Comparison of ENCODE assay signal across 2 cellular contexts in the genomic region with DNA sequence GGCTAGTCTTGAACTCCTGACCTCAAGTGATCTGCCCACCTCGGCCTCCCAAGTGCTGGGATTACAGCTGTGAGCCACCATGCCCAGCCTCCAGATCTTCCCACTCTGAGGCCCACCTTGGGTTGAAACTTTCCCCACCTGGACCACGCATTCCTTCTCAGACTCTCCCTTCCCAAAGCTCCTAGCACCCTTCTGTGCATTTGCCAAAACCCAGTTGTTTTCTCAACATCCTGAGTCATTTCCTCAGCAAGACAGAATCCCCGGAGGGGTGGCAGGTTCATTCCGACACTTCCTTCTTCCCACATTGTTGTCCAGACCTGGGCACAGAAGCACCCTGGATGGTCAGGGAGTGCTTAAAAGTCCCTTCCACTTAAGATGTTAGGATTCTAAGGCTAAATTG.
TF ChIP-seq lines count a peak whose summit lies in the region.

No MANE protein-coding gene starts in this region.

TF ChIP-seq in HEK293, 187 proteins besides CTCF, POLR2A, EP300 and RAD21 (continued from another document):
- TF ChIP-seq, protein P1, sequence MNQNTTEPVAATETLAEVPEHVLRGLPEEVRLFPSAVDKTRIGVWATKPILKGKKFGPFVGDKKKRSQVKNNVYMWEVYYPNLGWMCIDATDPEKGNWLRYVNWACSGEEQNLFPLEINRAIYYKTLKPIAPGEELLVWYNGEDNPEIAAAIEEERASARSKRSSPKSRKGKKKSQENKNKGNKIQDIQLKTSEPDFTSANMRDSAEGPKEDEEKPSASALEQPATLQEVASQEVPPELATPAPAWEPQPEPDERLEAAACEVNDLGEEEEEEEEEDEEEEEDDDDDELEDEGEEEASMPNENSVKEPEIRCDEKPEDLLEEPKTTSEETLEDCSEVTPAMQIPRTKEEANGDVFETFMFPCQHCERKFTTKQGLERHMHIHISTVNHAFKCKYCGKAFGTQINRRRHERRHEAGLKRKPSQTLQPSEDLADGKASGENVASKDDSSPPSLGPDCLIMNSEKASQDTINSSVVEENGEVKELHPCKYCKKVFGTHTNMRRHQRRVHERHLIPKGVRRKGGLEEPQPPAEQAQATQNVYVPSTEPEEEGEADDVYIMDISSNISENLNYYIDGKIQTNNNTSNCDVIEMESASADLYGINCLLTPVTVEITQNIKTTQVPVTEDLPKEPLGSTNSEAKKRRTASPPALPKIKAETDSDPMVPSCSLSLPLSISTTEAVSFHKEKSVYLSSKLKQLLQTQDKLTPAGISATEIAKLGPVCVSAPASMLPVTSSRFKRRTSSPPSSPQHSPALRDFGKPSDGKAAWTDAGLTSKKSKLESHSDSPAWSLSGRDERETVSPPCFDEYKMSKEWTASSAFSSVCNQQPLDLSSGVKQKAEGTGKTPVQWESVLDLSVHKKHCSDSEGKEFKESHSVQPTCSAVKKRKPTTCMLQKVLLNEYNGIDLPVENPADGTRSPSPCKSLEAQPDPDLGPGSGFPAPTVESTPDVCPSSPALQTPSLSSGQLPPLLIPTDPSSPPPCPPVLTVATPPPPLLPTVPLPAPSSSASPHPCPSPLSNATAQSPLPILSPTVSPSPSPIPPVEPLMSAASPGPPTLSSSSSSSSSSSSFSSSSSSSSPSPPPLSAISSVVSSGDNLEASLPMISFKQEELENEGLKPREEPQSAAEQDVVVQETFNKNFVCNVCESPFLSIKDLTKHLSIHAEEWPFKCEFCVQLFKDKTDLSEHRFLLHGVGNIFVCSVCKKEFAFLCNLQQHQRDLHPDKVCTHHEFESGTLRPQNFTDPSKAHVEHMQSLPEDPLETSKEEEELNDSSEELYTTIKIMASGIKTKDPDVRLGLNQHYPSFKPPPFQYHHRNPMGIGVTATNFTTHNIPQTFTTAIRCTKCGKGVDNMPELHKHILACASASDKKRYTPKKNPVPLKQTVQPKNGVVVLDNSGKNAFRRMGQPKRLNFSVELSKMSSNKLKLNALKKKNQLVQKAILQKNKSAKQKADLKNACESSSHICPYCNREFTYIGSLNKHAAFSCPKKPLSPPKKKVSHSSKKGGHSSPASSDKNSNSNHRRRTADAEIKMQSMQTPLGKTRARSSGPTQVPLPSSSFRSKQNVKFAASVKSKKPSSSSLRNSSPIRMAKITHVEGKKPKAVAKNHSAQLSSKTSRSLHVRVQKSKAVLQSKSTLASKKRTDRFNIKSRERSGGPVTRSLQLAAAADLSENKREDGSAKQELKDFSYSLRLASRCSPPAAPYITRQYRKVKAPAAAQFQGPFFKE (tag by site-specific recombination; IDR thresholded peaks at IDR 0.05; ENCODE audit: borderline replicate concordance) = no peak

TF ChIP-seq in WTC11, 78 proteins besides CTCF, POLR2A, EP300 and RAD21:
- TF ChIP-seq, protein P2, sequence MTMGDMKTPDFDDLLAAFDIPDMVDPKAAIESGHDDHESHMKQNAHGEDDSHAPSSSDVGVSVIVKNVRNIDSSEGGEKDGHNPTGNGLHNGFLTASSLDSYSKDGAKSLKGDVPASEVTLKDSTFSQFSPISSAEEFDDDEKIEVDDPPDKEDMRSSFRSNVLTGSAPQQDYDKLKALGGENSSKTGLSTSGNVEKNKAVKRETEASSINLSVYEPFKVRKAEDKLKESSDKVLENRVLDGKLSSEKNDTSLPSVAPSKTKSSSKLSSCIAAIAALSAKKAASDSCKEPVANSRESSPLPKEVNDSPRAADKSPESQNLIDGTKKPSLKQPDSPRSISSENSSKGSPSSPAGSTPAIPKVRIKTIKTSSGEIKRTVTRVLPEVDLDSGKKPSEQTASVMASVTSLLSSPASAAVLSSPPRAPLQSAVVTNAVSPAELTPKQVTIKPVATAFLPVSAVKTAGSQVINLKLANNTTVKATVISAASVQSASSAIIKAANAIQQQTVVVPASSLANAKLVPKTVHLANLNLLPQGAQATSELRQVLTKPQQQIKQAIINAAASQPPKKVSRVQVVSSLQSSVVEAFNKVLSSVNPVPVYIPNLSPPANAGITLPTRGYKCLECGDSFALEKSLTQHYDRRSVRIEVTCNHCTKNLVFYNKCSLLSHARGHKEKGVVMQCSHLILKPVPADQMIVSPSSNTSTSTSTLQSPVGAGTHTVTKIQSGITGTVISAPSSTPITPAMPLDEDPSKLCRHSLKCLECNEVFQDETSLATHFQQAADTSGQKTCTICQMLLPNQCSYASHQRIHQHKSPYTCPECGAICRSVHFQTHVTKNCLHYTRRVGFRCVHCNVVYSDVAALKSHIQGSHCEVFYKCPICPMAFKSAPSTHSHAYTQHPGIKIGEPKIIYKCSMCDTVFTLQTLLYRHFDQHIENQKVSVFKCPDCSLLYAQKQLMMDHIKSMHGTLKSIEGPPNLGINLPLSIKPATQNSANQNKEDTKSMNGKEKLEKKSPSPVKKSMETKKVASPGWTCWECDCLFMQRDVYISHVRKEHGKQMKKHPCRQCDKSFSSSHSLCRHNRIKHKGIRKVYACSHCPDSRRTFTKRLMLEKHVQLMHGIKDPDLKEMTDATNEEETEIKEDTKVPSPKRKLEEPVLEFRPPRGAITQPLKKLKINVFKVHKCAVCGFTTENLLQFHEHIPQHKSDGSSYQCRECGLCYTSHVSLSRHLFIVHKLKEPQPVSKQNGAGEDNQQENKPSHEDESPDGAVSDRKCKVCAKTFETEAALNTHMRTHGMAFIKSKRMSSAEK (CRISPR knock-in tag; IDR thresholded peaks at IDR 0.05; ENCODE audit: borderline replicate concordance) = no peak
- no peak for TF ChIP-seq ATF1 (CRISPR knock-in tag; IDR thresholded peaks at IDR 0.05)
- TF ChIP-seq, protein P3, sequence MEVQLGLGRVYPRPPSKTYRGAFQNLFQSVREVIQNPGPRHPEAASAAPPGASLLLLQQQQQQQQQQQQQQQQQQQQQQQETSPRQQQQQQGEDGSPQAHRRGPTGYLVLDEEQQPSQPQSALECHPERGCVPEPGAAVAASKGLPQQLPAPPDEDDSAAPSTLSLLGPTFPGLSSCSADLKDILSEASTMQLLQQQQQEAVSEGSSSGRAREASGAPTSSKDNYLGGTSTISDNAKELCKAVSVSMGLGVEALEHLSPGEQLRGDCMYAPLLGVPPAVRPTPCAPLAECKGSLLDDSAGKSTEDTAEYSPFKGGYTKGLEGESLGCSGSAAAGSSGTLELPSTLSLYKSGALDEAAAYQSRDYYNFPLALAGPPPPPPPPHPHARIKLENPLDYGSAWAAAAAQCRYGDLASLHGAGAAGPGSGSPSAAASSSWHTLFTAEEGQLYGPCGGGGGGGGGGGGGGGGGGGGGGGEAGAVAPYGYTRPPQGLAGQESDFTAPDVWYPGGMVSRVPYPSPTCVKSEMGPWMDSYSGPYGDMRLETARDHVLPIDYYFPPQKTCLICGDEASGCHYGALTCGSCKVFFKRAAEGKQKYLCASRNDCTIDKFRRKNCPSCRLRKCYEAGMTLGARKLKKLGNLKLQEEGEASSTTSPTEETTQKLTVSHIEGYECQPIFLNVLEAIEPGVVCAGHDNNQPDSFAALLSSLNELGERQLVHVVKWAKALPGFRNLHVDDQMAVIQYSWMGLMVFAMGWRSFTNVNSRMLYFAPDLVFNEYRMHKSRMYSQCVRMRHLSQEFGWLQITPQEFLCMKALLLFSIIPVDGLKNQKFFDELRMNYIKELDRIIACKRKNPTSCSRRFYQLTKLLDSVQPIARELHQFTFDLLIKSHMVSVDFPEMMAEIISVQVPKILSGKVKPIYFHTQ (CRISPR knock-in tag; IDR thresholded peaks at IDR 0.05) = no peak
